ENCODE assay signal across 15 cellular contexts in genomic region chr2:240690421-240691074, GRCh38. TPM values are rescaled to one million over a fixed set of nuclear protein-coding genes. Genes with fewer than 3 reads are reported as not detected.
"Had no signal": no experiment of that assay in that cellular context is flagged by ENCODE, and none has a peak within 500 bp of the region (broad histone marks: within the 10 kb centered on the region; RNA-seq: fewer than 3 reads in every experiment).

No MANE protein-coding gene starts in this region.

RNA-seq across cellular contexts. Expression of gene AQP12A, which starts 1.1 kb away (rescaled TPM):
- total RNA-seq: activated B cell treated with CpG ODN at 0.5 μM for 24 hours; activated CD4-positive, alpha-beta T cell treated with anti-CD3 and anti-CD28 coated beads, Interleukin-2, amount 10 ng/mL, durations not matched to agents 7 days and 5 days; aorta; breast epithelium; esophagus squamous epithelium; fibroblast of villous mesenchyme; glomerular endothelial cell; hepatocyte; left ventricle myocardium inferior; prostate gland; right cardiac atrium; SJCRH30; suprapubic skin; T-helper 2 cell treated with Interferon-gamma antibody and Interleukin-4, amounts not matched to agents 100 ng/mL and 5 ng/mL, for 36 hours had no signal
- polyA plus RNA-seq: hepatocyte, keratinocyte, right cardiac atrium had no signal

RNA-seq across cellular contexts. Expression of gene AQP12B, which starts 7.9 kb away (rescaled TPM):
- total RNA-seq: activated B cell treated with CpG ODN at 0.5 μM for 24 hours; activated CD4-positive, alpha-beta T cell treated with anti-CD3 and anti-CD28 coated beads, Interleukin-2, amount 10 ng/mL, durations not matched to agents 7 days and 5 days; aorta; breast epithelium; esophagus squamous epithelium; fibroblast of villous mesenchyme; glomerular endothelial cell; hepatocyte; left ventricle myocardium inferior; prostate gland; right cardiac atrium; SJCRH30; suprapubic skin; T-helper 2 cell treated with Interferon-gamma antibody and Interleukin-4, amounts not matched to agents 100 ng/mL and 5 ng/mL, for 36 hours had no signal
- polyA plus RNA-seq: keratinocyte, right cardiac atrium had no signal
